14 cellular contexts compared by ENCODE assay signal in the genomic region with DNA sequence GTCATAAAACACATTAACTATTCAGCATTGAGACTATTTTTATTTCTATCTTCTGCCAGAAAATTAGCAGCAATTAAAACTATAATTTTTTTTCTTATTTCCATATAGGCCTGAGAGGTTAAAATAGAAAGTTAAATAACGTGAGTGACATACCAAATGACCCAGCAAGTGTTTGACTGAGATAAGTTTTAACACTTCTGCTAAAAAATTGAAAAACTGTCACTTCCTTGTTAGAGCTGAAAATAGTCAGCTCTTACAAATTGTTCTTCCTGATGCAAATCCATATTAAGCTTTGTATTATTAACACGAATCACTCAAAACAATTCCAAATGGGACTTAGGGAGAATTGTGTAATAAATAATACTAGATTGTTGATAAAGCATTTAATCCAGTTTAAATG.
"Had no signal": no experiment of that assay in that cellular context is flagged by ENCODE, and none has a peak within 500 bp of the region (broad histone marks: within the 10 kb centered on the region; RNA-seq: fewer than 3 reads in every experiment).

No MANE protein-coding gene starts in this region.

- H3K4me3 Mint-ChIP-seq: activated CD8-positive, alpha-beta T cell treated with anti-CD3 and anti-CD28 coated beads for 36 hours; mesothelial cell of epicardium had no signal

- H3K27me3 ChIP-seq: cardiac muscle cell, colonic mucosa had no signal

- H3K9me3 ChIP-seq: colonic mucosa had no signal

- DNase-seq: activated CD4-positive, alpha-beta T cell treated with anti-CD3 and anti-CD28 coated beads for 4 hours; activated CD8-positive, alpha-beta memory T cell treated with anti-CD3 and anti-CD28 coated beads, Interleukin-2, amount 50 U/mL, for 4 hours; activated CD8-positive, alpha-beta T cell treated with anti-CD3 and anti-CD28 coated beads for 36 hours; activated naive CD4-positive, alpha-beta T cell; colonic mucosa; effector CD4-positive, alpha-beta T cell; hippocampal formation; kidney glomerular epithelial cell; posterior cingulate gyrus; WERI-Rb-1 had no signal

- H3K27ac Mint-ChIP-seq: activated CD8-positive, alpha-beta T cell treated with anti-CD3 and anti-CD28 coated beads for 36 hours; mesothelial cell of epicardium had no signal

- H3K9me3 Mint-ChIP-seq: activated CD8-positive, alpha-beta T cell treated with anti-CD3 and anti-CD28 coated beads for 36 hours had no signal

- ATAC-seq: activated CD8-positive, alpha-beta T cell treated with anti-CD3 and anti-CD28 coated beads for 36 hours had no signal

- H3K4me1 ChIP-seq: colonic mucosa had no signal

- H3K36me3 Mint-ChIP-seq: mesothelial cell of epicardium had no signal

- H3K27me3 Mint-ChIP-seq: activated CD8-positive, alpha-beta T cell treated with anti-CD3 and anti-CD28 coated beads for 36 hours had no signal

- H3K27ac ChIP-seq: cardiac muscle cell, colonic mucosa, epithelial cell of prostate, skin epidermis, WERI-Rb-1 had no signal

- H3K4me1 Mint-ChIP-seq: mesothelial cell of epicardium had no signal

- H3K36me3 ChIP-seq: cardiac muscle cell, colonic mucosa, WERI-Rb-1 had no signal

- H3K4me3 ChIP-seq: cardiac muscle cell, colonic mucosa, skin epidermis had no signal
